ENCODE assay signal across 1 cellular context in genomic region chr10:62772186-62772950, GRCh38.
TF ChIP-seq lines count a peak whose summit lies in the region.

No MANE protein-coding gene starts in this region.

TF ChIP-seq in IMR-90, 13 proteins besides CTCF, POLR2A, EP300 and RAD21:
- no peak for TF ChIP-seq ELK1 (IDR thresholded peaks at IDR 0.05; ENCODE audit: borderline replicate concordance, low read depth, low read length)
- no peak for TF ChIP-seq NFE2L2 (IDR thresholded peaks at IDR 0.05; ENCODE audit: low read depth, low read length)
- TF ChIP-seq FOS (IDR thresholded peaks at IDR 0.05; ENCODE audit: low read depth, low read length) = no peak
- TF ChIP-seq MAFK (IDR thresholded peaks at IDR 0.05; ENCODE audit: low read depth, low read length) = no peak
- no peak for TF ChIP-seq MAZ (IDR thresholded peaks at IDR 0.05; ENCODE audit: borderline replicate concordance, low read depth, low read length)
- no peak for TF ChIP-seq RFX5 (IDR thresholded peaks at IDR 0.05; ENCODE audit: low read depth, low read length)
- TF ChIP-seq USF2 (IDR thresholded peaks at IDR 0.05; ENCODE audit: low read depth, low read length) = no peak
- TF ChIP-seq RCOR1 (IDR thresholded peaks at IDR 0.05; ENCODE audit: insufficient replicate concordance, low read length) = no peak
- TF ChIP-seq BHLHE40 (IDR thresholded peaks at IDR 0.05; ENCODE audit: low read depth, low read length) = no peak
- no peak for TF ChIP-seq MXI1 (IDR thresholded peaks at IDR 0.05; ENCODE audit: borderline replicate concordance, low read depth, low read length)
- no peak for TF ChIP-seq CHD1 (IDR thresholded peaks at IDR 0.05; ENCODE audit: low read depth, low read length)
- TF ChIP-seq SMC3 (IDR thresholded peaks at IDR 0.05; ENCODE audit: low read depth, low read length) = no peak
